In genomic region chr7:7816816-7817536, GRCh38 we compare ENCODE assay signal across 14 cellular contexts.
A peak's percentile ranks its signal among the peaks of the same experiment; 100 is the strongest.
DNase-seq lines count a peak whose midpoint lies in the region; ATAC-seq, FAIRE-seq and TF ChIP-seq lines count a peak whose summit lies in the region.
"Had no signal": no experiment of that assay in that cellular context is flagged by ENCODE, and none has a peak within 500 bp of the region (broad histone marks: within the 10 kb centered on the region; RNA-seq: fewer than 3 reads in every experiment).

No MANE protein-coding gene starts in this region.

- no peaks in the 10 kb centered on the region for H3K9me3 Mint-ChIP-seq in CD4-positive, alpha-beta T cell

- no peak for DNase-seq in CD4-positive, alpha-beta T cell
- DNase-seq in OCI-LY7 (ENCODE audit: low spot score) (no peak), HepG2 (ENCODE audit: low spot score) (peak; percentile 7), erythroblast (lab: John Stamatoyannopoulos, UW) (no peak), NCI-H526 (lab: John Stamatoyannopoulos, UW) (no peak), head of caudate nucleus (no peak)
- DNase-seq: adrenal gland, HCEC 1CT, NCI-H187 treated with DMSO at 0.1 percent for 48 hours, NCI-H82, SHP77, uterus had no signal

- H3K27ac Mint-ChIP-seq in CD4-positive, alpha-beta T cell, result peak overlapping the region; percentile 40
- H3K27ac Mint-ChIP-seq: CD14-positive monocyte had no signal

- H3K36me3 Mint-ChIP-seq in CD4-positive, alpha-beta T cell (ENCODE audit: low read depth), result peaks cover 4% of the 10 kb centered on the region

- H3K27ac ChIP-seq in CD4-positive, alpha-beta T cell (ENCODE audit: low read depth, low read length), result no peak overlapping the region
- H3K27ac ChIP-seq in OCI-LY7 (ENCODE audit: low read depth, low read length, poor library complexity, severe bottlenecking) (no peak overlapping the region), HepG2 (ENCODE audit: extremely low read length, insufficient read depth, low read length) (no peak overlapping the region)
- H3K27ac ChIP-seq: adrenal gland, uterus had no signal

- TF ChIP-seq EP300 in HepG2 (IDR thresholded peaks at IDR 0.05; ENCODE audit: low read depth in 2 of 2, low read length in 2 of 2), result no peak
- TF ChIP-seq EP300 in HepG2 (CRISPR knock-in tag; IDR thresholded peaks at IDR 0.05; ENCODE audit: borderline replicate concordance), result no peak

- no peaks in the 10 kb centered on the region for H3K9me3 ChIP-seq in CD4-positive, alpha-beta T cell (ENCODE audit: control insufficient read depth, low read length)
- H3K9me3 ChIP-seq in OCI-LY7 (ENCODE audit: low read length) (no peaks in the 10 kb centered on the region), HepG2 (ENCODE audit: low read length) (no peaks in the 10 kb centered on the region)
- H3K9me3 ChIP-seq: adrenal gland, uterus had no signal

- in situ Hi-C loops in HepG2 (cut with HindIII; ENCODE audit: extremely low pct_ligation_motif_present, low pct_unique_long_range_greater_than_20kb), result no loop called here

- H3K4me2 ChIP-seq in OCI-LY7 (ENCODE audit: low read length) (peak overlapping the region; percentile 65; the same call in 1 of the 2 replicates), HepG2 (ENCODE audit: low read depth, low read length) (no peak overlapping the region)

- H3K27me3 Mint-ChIP-seq in CD4-positive, alpha-beta T cell, result no peaks in the 10 kb centered on the region

- FAIRE-seq in HepG2 (lab: Jason Lieb, UNC), result no peak

- H3K4me1 Mint-ChIP-seq in CD4-positive, alpha-beta T cell (ENCODE audit: low read depth), result peaks cover 38% of the 10 kb centered on the region

- H3K4me3 ChIP-seq in GM08714 (ENCODE audit: low read length) (peak overlapping the region; percentile 79; the same call in 1 of the 2 replicates), OCI-LY7 (ENCODE audit: low read depth, low read length, poor library complexity, severe bottlenecking) (no peak overlapping the region), HepG2 (replicated peaks in 1 of 3; ENCODE audit: insufficient read depth in 1 of 3, low read depth in 2 of 3, low read length in 3 of 3) (no peak overlapping the region)
- H3K4me3 ChIP-seq: adrenal gland, uterus had no signal

- ATAC-seq in CD4-positive, alpha-beta T cell (ENCODE audit: poor library complexity), result no peak
- no peak for ATAC-seq in HepG2

- H2AFZ ChIP-seq in OCI-LY7 (ENCODE audit: low read length) (no peak overlapping the region), HepG2 (ENCODE audit: low read length) (no peak overlapping the region)

- CTCF ChIA-PET in CD4-positive, alpha-beta T cell (lab: Charles Lee), result no interaction called here
- CTCF ChIA-PET in OCI-LY7 (lab: Charles Lee; ENCODE audit: unreplicated experiment) (no interaction called here), HepG2 (lab: Yijun Ruan, JAX; ENCODE audit: low intra/inter-chr PET ratio, low total read pairs) (no interaction called here)

- no peaks in the 10 kb centered on the region for H3K9me2 ChIP-seq in OCI-LY7 (ENCODE audit: insufficient read depth, low read length)

- POLR2A ChIA-PET in CD4-positive, alpha-beta T cell (lab: Charles Lee), result interaction anchor here (0.8 to 1.4 kb wide), 2 partner anchors 151 to 152 kb away, joined by 3 to 4 read pairs; partner anchors contain the start of gene GLCCI1
- POLR2A ChIA-PET in OCI-LY7 (lab: Charles Lee), result interaction anchor here (0.7 kb wide), 1 partner anchor 11 kb away, joined by 3 read pairs; no protein-coding TSS in a partner anchor
- POLR2A ChIA-PET in HepG2 (lab: Yijun Ruan, JAX), result no interaction called here

- no TSS peak for BruUV-seq in OCI-LY7 (replicated peaks; lab: Mats Ljungman, UMichigan)
- no TSS peak for BruUV-seq in HepG2 (replicated peaks; lab: Mats Ljungman, UMichigan)

- peaks cover 28% of the 10 kb centered on the region for H3K4me1 ChIP-seq in OCI-LY7 (ENCODE audit: insufficient read depth, low read length, poor library complexity, severe bottlenecking)
- peaks cover 11% of the 10 kb centered on the region for H3K4me1 ChIP-seq in HepG2 (ENCODE audit: insufficient read depth, low read length)
- H3K4me1 ChIP-seq: uterus had no signal

- intact Hi-C loops in CD4-positive, alpha-beta T cell (cut with DNase I, micrococcal nuclease), result no loop called here
- intact Hi-C loops in OCI-LY7 (cut with micrococcal nuclease; ENCODE audit: unreplicated experiment), result no loop called here
- intact Hi-C loops in HepG2 (cut with micrococcal nuclease; ENCODE audit: unreplicated experiment), result no loop called here
- intact Hi-C loops in head of caudate nucleus (cut with DNase I), result no loop called here

- H3K4me3 Mint-ChIP-seq in CD4-positive, alpha-beta T cell, result peak overlapping the region; percentile 8
- H3K4me3 Mint-ChIP-seq: CD14-positive monocyte had no signal

- TF ChIP-seq RAD21 in HepG2 (CRISPR knock-in tag; IDR thresholded peaks at IDR 0.05), result no peak

- 80% methylated on average over 7 of the region's 7 CpGs for WGBS in HepG2 (ENCODE audit: low lambda C conversion rate)

- H3K9ac ChIP-seq in HepG2 (ENCODE audit: insufficient read depth, low read depth, low read length), result no peak overlapping the region

- no peak for TF ChIP-seq POLR2A in HepG2 (IDR thresholded peaks at IDR 0.05; ENCODE audit: insufficient read depth in 1 of 2, low read depth in 2 of 2, low read length in 2 of 2)
- TF ChIP-seq POLR2A in erythroblast (IDR thresholded peaks at IDR 0.05; ENCODE audit: low read length), result no peak

- no peaks in the 10 kb centered on the region for H3K27me3 ChIP-seq in CD4-positive, alpha-beta T cell (ENCODE audit: control insufficient read depth, insufficient read depth, low read length)
- H3K27me3 ChIP-seq in HepG2 (ENCODE audit: control insufficient read depth in 1 of 2, insufficient read depth in 2 of 2, low read length in 2 of 2), result no peaks in the 10 kb centered on the region
- H3K27me3 ChIP-seq: adrenal gland, uterus had no signal

- H3K36me3 ChIP-seq in OCI-LY7 (ENCODE audit: insufficient read depth, low read length) (no peaks in the 10 kb centered on the region; the same call in 1 of the 2 replicates), HepG2 (replicated peaks in 1 of 2; ENCODE audit: control insufficient read depth in 1 of 2, insufficient read depth in 2 of 2, low read length in 2 of 2) (no peaks in the 10 kb centered on the region)
- H3K36me3 ChIP-seq: adrenal gland, uterus had no signal

- no peaks in the 10 kb centered on the region for H3K79me2 ChIP-seq in OCI-LY7 (ENCODE audit: insufficient read depth, low read depth, low read length)
- H3K79me2 ChIP-seq in HepG2 (ENCODE audit: insufficient read depth, low read length), result no peaks in the 10 kb centered on the region

- H4K20me1 ChIP-seq in OCI-LY7 (ENCODE audit: insufficient read depth, low read length) (no peaks in the 10 kb centered on the region), HepG2 (ENCODE audit: insufficient read depth, low read length) (no peaks in the 10 kb centered on the region)

- TF ChIP-seq CTCF in CD4-positive, alpha-beta T cell (IDR thresholded peaks at IDR 0.05), result no peak
- TF ChIP-seq CTCF in OCI-LY7 (conservative IDR thresholded peaks at IDR 0.05; ENCODE audit: low read length) (no peak), HepG2 (CRISPR knock-in tag; IDR thresholded peaks at IDR 0.05) (no peak)

TF ChIP-seq in HepG2, 621 proteins besides CTCF, POLR2A, EP300 and RAD21 (continues in another document):
- no peak for TF ChIP-seq ZMAT5 (CRISPR knock-in tag; IDR thresholded peaks at IDR 0.05; ENCODE audit: borderline replicate concordance, low read depth)
- TF ChIP-seq ZNF891 (CRISPR knock-in tag; IDR thresholded peaks at IDR 0.05), result no peak
- no peak for TF ChIP-seq CHD4 (IDR thresholded peaks at IDR 0.05; ENCODE audit: borderline replicate concordance, low read length)
- TF ChIP-seq ZBTB39 (CRISPR knock-in tag; IDR thresholded peaks at IDR 0.05), result no peak
- no peak for TF ChIP-seq ZNF615 (CRISPR knock-in tag; IDR thresholded peaks at IDR 0.05; ENCODE audit: borderline replicate concordance)
- TF ChIP-seq RXRB (CRISPR knock-in tag; IDR thresholded peaks at IDR 0.05; ENCODE audit: borderline replicate concordance), result no peak
- no peak for TF ChIP-seq TCF7L2 (IDR thresholded peaks at IDR 0.05; ENCODE audit: low read depth, low read length)
- no peak for TF ChIP-seq HNRNPUL1 (IDR thresholded peaks at IDR 0.05; ENCODE audit: low read depth, low read length)
- no peak for TF ChIP-seq ZNF34 (CRISPR knock-in tag; IDR thresholded peaks at IDR 0.05; ENCODE audit: borderline replicate concordance)
- no peak for TF ChIP-seq MTA1 (CRISPR knock-in tag; IDR thresholded peaks at IDR 0.05; ENCODE audit: borderline replicate concordance)
- TF ChIP-seq NR2F1 (CRISPR knock-in tag; IDR thresholded peaks at IDR 0.05), result no peak
- TF ChIP-seq KDM3A (CRISPR knock-in tag; IDR thresholded peaks at IDR 0.05; ENCODE audit: low read depth), result no peak
